Comparison of ENCODE assay signal across 2 cellular contexts in genomic region chr11:67299471-67300191, GRCh38.
A peak's percentile ranks its signal among the peaks of the same experiment; 100 is the strongest.
TF ChIP-seq lines count a peak whose summit lies in the region.

No MANE protein-coding gene starts in this region.

TF ChIP-seq in IMR-90, 13 proteins besides CTCF, POLR2A, EP300 and RAD21:
- TF ChIP-seq NFE2L2 (IDR thresholded peaks at IDR 0.05; ENCODE audit: low read depth, low read length) (no peak), BHLHE40 (IDR thresholded peaks at IDR 0.05; ENCODE audit: low read depth, low read length) (no peak), SMC3 (IDR thresholded peaks at IDR 0.05; ENCODE audit: low read depth, low read length) (no peak), MAFK (IDR thresholded peaks at IDR 0.05; ENCODE audit: low read depth, low read length) (no peak), RCOR1 (IDR thresholded peaks at IDR 0.05; ENCODE audit: insufficient replicate concordance, low read length) (no peak), USF2 (IDR thresholded peaks at IDR 0.05; ENCODE audit: low read depth, low read length) (no peak), FOS (IDR thresholded peaks at IDR 0.05; ENCODE audit: low read depth, low read length) (no peak), CEBPB (IDR thresholded peaks at IDR 0.05; ENCODE audit: low read depth, low read length) (no peak), CHD1 (IDR thresholded peaks at IDR 0.05; ENCODE audit: low read depth, low read length) (no peak), RFX5 (IDR thresholded peaks at IDR 0.05; ENCODE audit: low read depth, low read length) (no peak), MAZ (IDR thresholded peaks at IDR 0.05; ENCODE audit: borderline replicate concordance, low read depth, low read length) (no peak), ELK1 (IDR thresholded peaks at IDR 0.05; ENCODE audit: borderline replicate concordance, low read depth, low read length) (no peak), MXI1 (IDR thresholded peaks at IDR 0.05; ENCODE audit: borderline replicate concordance, low read depth, low read length) (no peak)

TF ChIP-seq in HepG2, 621 proteins besides CTCF, POLR2A, EP300 and RAD21:
- TF ChIP-seq ZNF768 (CRISPR knock-in tag; IDR thresholded peaks at IDR 0.05) (peak; percentile 44; the same call in 1 of the 2 replicates), RERE (CRISPR knock-in tag; IDR thresholded peaks at IDR 0.05; ENCODE audit: low read depth) (no peak)
